ENCODE assay signal across 10 cellular contexts in the genomic region with DNA sequence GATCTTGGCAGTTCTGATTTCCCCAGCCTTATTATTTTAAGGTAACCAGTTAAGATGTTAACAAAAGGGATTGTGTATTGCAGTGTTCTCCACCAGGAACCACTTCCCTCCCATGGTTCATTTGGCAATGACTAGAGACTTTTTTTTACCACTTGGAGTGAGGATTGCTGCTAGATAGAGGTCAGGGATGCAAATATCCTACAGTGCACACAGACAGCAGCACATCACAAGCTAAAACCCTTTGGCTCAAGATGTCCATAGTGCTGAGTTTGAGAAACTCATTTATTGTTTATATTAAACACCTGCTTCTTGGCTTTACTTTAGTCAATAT. TPM values are rescaled to one million over a fixed set of nuclear protein-coding genes. Genes with fewer than 3 reads are reported as not detected.
DNase-seq lines count a peak whose midpoint lies in the region; ATAC-seq and TF ChIP-seq lines count a peak whose summit lies in the region.
"Had no signal": no experiment of that assay in that cellular context is flagged by ENCODE, and none has a peak within 500 bp of the region (broad histone marks: within the 10 kb centered on the region; RNA-seq: fewer than 3 reads in every experiment).

No MANE protein-coding gene starts in this region.

- no peak for ATAC-seq in naive thymus-derived CD8-positive, alpha-beta T cell
- ATAC-seq in GM19351 (IDR thresholded peaks at IDR 0.05; ENCODE audit: unreplicated experiment): no peak
- ATAC-seq in HG02970 (IDR thresholded peaks at IDR 0.05; ENCODE audit: low FRiP score, unreplicated experiment): no peak

- peak overlapping the region in 1 of 10 donors; percentile 20 for H3K4me3 Mint-ChIP-seq in naive thymus-derived CD8-positive, alpha-beta T cell
- H3K4me3 Mint-ChIP-seq: nephron had no signal

- H3K27me3 Mint-ChIP-seq in naive thymus-derived CD8-positive, alpha-beta T cell: no peaks in the 10 kb centered on the region

- H3K9me3 Mint-ChIP-seq in naive thymus-derived CD8-positive, alpha-beta T cell: no peaks in the 10 kb centered on the region
- H3K9me3 Mint-ChIP-seq: nephron had no signal

- DNase-seq in G401 (ENCODE audit: low spot score): peak; percentile 52
- peak; percentile 28 for DNase-seq in LHCN-M2 (ENCODE audit: low read depth)
- DNase-seq in choroid plexus epithelial cell (ENCODE audit: low read depth): peak; percentile 80
- no peak for DNase-seq in naive thymus-derived CD8-positive, alpha-beta T cell
- no peak for DNase-seq in NCI-H1092 (lab: John Stamatoyannopoulos, UW)
- no peak for DNase-seq in amniotic stem cell (lab: John Stamatoyannopoulos, UW)
- DNase-seq: NCI-H2029 treated with DMSO at 0.1 percent for 48 hours had no signal

- no peak overlapping the region for H3K4me3 ChIP-seq in choroid plexus epithelial cell (ENCODE audit: low read depth, low read length)

- POLR2A ChIA-PET in naive thymus-derived CD8-positive, alpha-beta T cell (lab: Charles Lee): interaction anchor here (0.6 kb wide), 1 partner anchor 34 kb away, joined by 3 read pairs; no protein-coding TSS in a partner anchor

- no peak for TF ChIP-seq CTCF in choroid plexus epithelial cell (conservative IDR thresholded peaks at IDR 0.05; ENCODE audit: low read depth, low read length)

- in situ Hi-C loops in G401 (cut with HindIII; ENCODE audit: low sequenced_read_pairs): no loop called here

- peaks cover 29 to 92% (median 81%) of the 10 kb centered on the region in 4 donors for H3K4me1 Mint-ChIP-seq in naive thymus-derived CD8-positive, alpha-beta T cell

- H3K36me3 Mint-ChIP-seq in naive thymus-derived CD8-positive, alpha-beta T cell: peaks cover 0 to 25% (median 3%) of the 10 kb centered on the region in 3 donors

- H3K27ac Mint-ChIP-seq in naive thymus-derived CD8-positive, alpha-beta T cell: peak overlapping the region in 9 of 10 donors; percentile 14 to 84 (median 53)

RNA-seq across cellular contexts. Expression of a gene that starts 24.1 kb away (rescaled TPM):
- 1.5 and 4.9 TPM in 2 replicates for total RNA-seq in G401 (2014; rRNA removed; shearing (Covaris generic))
- total RNA-seq in LHCN-M2 (2014; rRNA removed): 2.8 and 3.7 TPM in 2 replicates
- polyA plus RNA-seq in LHCN-M2 (2012): 0.34 TPM
- total RNA-seq in naive thymus-derived CD8-positive, alpha-beta T cell: 1 to 10 TPM; 8.7 to 8.9 TPM
- under 1 TPM; 0.21 to 0.60 (median 0.48) TPM for polyA plus RNA-seq in naive thymus-derived CD8-positive, alpha-beta T cell

RNA-seq across cellular contexts. Expression of a gene that starts 40.7 kb away (rescaled TPM):
- 61.8 and 93.8 TPM in 2 replicates for total RNA-seq in G401 (2014; rRNA removed; shearing (Covaris generic))
- 50.3 and 53.6 TPM in 2 replicates for total RNA-seq in LHCN-M2 (2014; rRNA removed)
- 17.0 TPM for polyA plus RNA-seq in LHCN-M2 (2012)
- 10 to 100 TPM; 59.3 to 65.1 TPM for total RNA-seq in naive thymus-derived CD8-positive, alpha-beta T cell
- 10 to 100 TPM; 28.3 to 46.1 (median 45.0) TPM for polyA plus RNA-seq in naive thymus-derived CD8-positive, alpha-beta T cell

Comparison
In these comparisons a context has a peak if more than half of its experiments do, and no peak if none do; other contexts are left out.
1. DNase-seq: peak in G401 (single experiment), LHCN-M2 (single experiment) and choroid plexus epithelial cell (single experiment); none in naive thymus-derived CD8-positive, alpha-beta T cell (0 of 10), NCI-H1092 (single experiment) and amniotic stem cell (single experiment).